In genomic region chr2:30663806-30664205, GRCh38 we compare ENCODE assay signal across 22 cellular contexts.
DNase-seq lines count a peak whose midpoint lies in the region; ATAC-seq and TF ChIP-seq lines count a peak whose summit lies in the region.
"Had no signal": no experiment of that assay in that cellular context is flagged by ENCODE, and none has a peak within 500 bp of the region (broad histone marks: within the 10 kb centered on the region; RNA-seq: fewer than 3 reads in every experiment).

No MANE protein-coding gene starts in this region.

- H4K8ac ChIP-seq in trophoblast cell (ENCODE audit: low read depth, low read length), result no peak overlapping the region

- H3K4me1 Mint-ChIP-seq in activated naive CD8-positive, alpha-beta T cell treated with anti-CD3 and anti-CD28 coated beads, Interleukin-2, amount 50 U/mL, for 24 hours, result peaks cover 12% of the 10 kb centered on the region
- H3K4me1 Mint-ChIP-seq in activated T-cell treated with anti-CD3 and anti-CD28 coated beads, Interleukin-2, amount 50 U/mL, for 24 hours (ENCODE audit: low read depth), result peaks cover 22% of the 10 kb centered on the region
- H3K4me1 Mint-ChIP-seq: GM23338 had no signal

- no peaks in the 10 kb centered on the region for H3K36me3 Mint-ChIP-seq in activated naive CD8-positive, alpha-beta T cell treated with anti-CD3 and anti-CD28 coated beads, Interleukin-2, amount 50 U/mL, for 24 hours (ENCODE audit: low read depth)
- no peaks in the 10 kb centered on the region for H3K36me3 Mint-ChIP-seq in activated T-cell treated with anti-CD3 and anti-CD28 coated beads, Interleukin-2, amount 50 U/mL, for 24 hours (ENCODE audit: low read depth)
- H3K36me3 Mint-ChIP-seq: CD8-positive, alpha-beta T cell had no signal

- H3K18ac ChIP-seq in trophoblast cell (ENCODE audit: low read length), result no peak overlapping the region

- H2BK120ac ChIP-seq in trophoblast cell (ENCODE audit: insufficient read depth, low read length, poor library complexity), result no peak overlapping the region

- H3K23ac ChIP-seq in trophoblast cell (ENCODE audit: low read length), result no peak overlapping the region

- no peaks in the 10 kb centered on the region for H3K27me3 ChIP-seq in AG04450 (ENCODE audit: control insufficient read depth, insufficient read depth, low read length)
- no peaks in the 10 kb centered on the region for H3K27me3 ChIP-seq in RWPE2 (ENCODE audit: insufficient read depth, poor library complexity, severe bottlenecking)
- no peaks in the 10 kb centered on the region for H3K27me3 ChIP-seq in fibroblast of lung (ENCODE audit: control insufficient read depth, insufficient read depth, low read length)
- H3K27me3 ChIP-seq in trophoblast cell (ENCODE audit: insufficient read depth, low read length), result no peaks in the 10 kb centered on the region
- H3K27me3 ChIP-seq: BLaER1 treated with 17β-estradiol and CSF1 and Interleukin-3, amounts not matched to agents 10 nM and 100 nM had no signal

- H3K27me3 Mint-ChIP-seq in activated naive CD8-positive, alpha-beta T cell treated with anti-CD3 and anti-CD28 coated beads, Interleukin-2, amount 50 U/mL, for 24 hours, result no peaks in the 10 kb centered on the region
- H3K27me3 Mint-ChIP-seq in activated T-cell treated with anti-CD3 and anti-CD28 coated beads, Interleukin-2, amount 50 U/mL, for 24 hours, result no peaks in the 10 kb centered on the region

- TF ChIP-seq CTCF in AG04450 (IDR thresholded peaks at IDR 0.05; ENCODE audit: low read depth, low read length) (no peak), RWPE2 (IDR thresholded peaks at IDR 0.05; ENCODE audit: poor library complexity, severe bottlenecking) (no peak), fibroblast of lung (conservative IDR thresholded peaks at IDR 0.05 in 1 of 2, IDR thresholded peaks at IDR 0.05 in 1 of 2; ENCODE audit: low read depth in 1 of 2, low read length in 2 of 2) (no peak)

- POLR2A ChIA-PET in AG04450 (lab: Yijun Ruan, JAX), result interaction anchor here (3.0 kb wide), 1 partner anchor 363 kb away, joined by 17 read pairs; no protein-coding TSS in a partner anchor

- no peak overlapping the region for H3K4me3 Mint-ChIP-seq in activated naive CD8-positive, alpha-beta T cell treated with anti-CD3 and anti-CD28 coated beads, Interleukin-2, amount 50 U/mL, for 24 hours
- no peak overlapping the region for H3K4me3 Mint-ChIP-seq in activated T-cell treated with anti-CD3 and anti-CD28 coated beads, Interleukin-2, amount 50 U/mL, for 24 hours
- H3K4me3 Mint-ChIP-seq: CD8-positive, alpha-beta T cell; GM23338 had no signal

- H4K12ac ChIP-seq in trophoblast cell (ENCODE audit: low read depth, low read length), result no peak overlapping the region

- peaks cover 12% of the 10 kb centered on the region for H3K79me1 ChIP-seq in trophoblast cell (ENCODE audit: low read length)

- H3K14ac ChIP-seq in trophoblast cell (ENCODE audit: low read length), result no peak overlapping the region

- no peak overlapping the region for H2BK5ac ChIP-seq in trophoblast cell (ENCODE audit: low read depth, low read length, poor library complexity)

- H3K4me2 ChIP-seq in fibroblast of lung (ENCODE audit: extremely low read depth, insufficient read depth, low read length) (no peak overlapping the region), trophoblast cell (ENCODE audit: low read length) (no peak overlapping the region)
- H3K4me2 ChIP-seq: BLaER1 treated with 17β-estradiol and CSF1 and Interleukin-3, amounts not matched to agents 10 nM and 100 nM; GM23338; KMS-11 had no signal

- peak overlapping the region; percentile 41 for H4K91ac ChIP-seq in trophoblast cell (ENCODE audit: low read depth, low read length)

- no peak overlapping the region for H3K4ac ChIP-seq in trophoblast cell (ENCODE audit: low read depth, low read length)

- DNase-seq in AG04450 (ENCODE audit: low read depth, low spot score) (no peak), RWPE2 (ENCODE audit: low spot score) (no peak), fibroblast of lung (ENCODE audit: low read depth in 2 of 2) (no peak), trophoblast cell (no peak)
- DNase-seq in activated naive CD8-positive, alpha-beta T cell treated with anti-CD3 and anti-CD28 coated beads, Interleukin-2, amount 50 U/mL, for 24 hours, result no peak
- no peak for DNase-seq in activated T-cell treated with anti-CD3 and anti-CD28 coated beads, Interleukin-2, amount 50 U/mL, for 24 hours
- DNase-seq: Calu3, DMS53, EL, NCI-H1417, NCI-H187, NCI-H2107, NCI-H2227 treated with DMSO at 0.1 percent for 48 hours, NCI-H510A treated with DMSO at 0.1 percent for 48 hours, NCI-H82, OCI-M1 had no signal

- peak overlapping the region; percentile 7 for H2BK12ac ChIP-seq in trophoblast cell (ENCODE audit: low read length)

- no peak overlapping the region for H3K27ac Mint-ChIP-seq in activated naive CD8-positive, alpha-beta T cell treated with anti-CD3 and anti-CD28 coated beads, Interleukin-2, amount 50 U/mL, for 24 hours
- H3K27ac Mint-ChIP-seq in activated T-cell treated with anti-CD3 and anti-CD28 coated beads, Interleukin-2, amount 50 U/mL, for 24 hours, result no peak overlapping the region
- H3K27ac Mint-ChIP-seq: CD8-positive, alpha-beta T cell; GM23338 had no signal

- H3K9me3 ChIP-seq in AG04450 (ENCODE audit: control insufficient read depth, insufficient read depth, low read length) (no peaks in the 10 kb centered on the region), RWPE2 (ENCODE audit: severe bottlenecking) (peaks cover 2% of the 10 kb centered on the region), fibroblast of lung (ENCODE audit: control insufficient read depth, insufficient read depth, low read depth, low read length) (no peaks in the 10 kb centered on the region), trophoblast cell (ENCODE audit: insufficient read depth, low read depth, low read length) (peaks cover 2% of the 10 kb centered on the region)

- H3K36me3 ChIP-seq in RWPE2 (ENCODE audit: low read depth) (0 out of 2 replicates have a peak, but pooled peaks cover 6% of the 10 kb centered on the region), fibroblast of lung (ENCODE audit: control insufficient read depth, insufficient read depth, low read length) (no peaks in the 10 kb centered on the region), trophoblast cell (ENCODE audit: control insufficient read depth in 1 of 2, insufficient read depth in 2 of 2, low read length in 2 of 2) (no peaks in the 10 kb centered on the region)

- H3K4me3 ChIP-seq in AG04450 (ENCODE audit: low read depth, low read length) (no peak overlapping the region), RWPE2 (ENCODE audit: severe bottlenecking) (no peak overlapping the region), fibroblast of lung (replicated peaks in 1 of 4; ENCODE audit: control extremely low read depth in 1 of 4, insufficient read depth in 1 of 4, low read depth in 3 of 4, low read length in 4 of 4) (no peak overlapping the region), trophoblast cell (ENCODE audit: low read depth, low read length) (no peak overlapping the region)
- H3K4me3 ChIP-seq: BLaER1 treated with 17β-estradiol and CSF1 and Interleukin-3, amounts not matched to agents 10 nM and 100 nM; GM12878; GM23338 had no signal

- H3K9ac ChIP-seq in fibroblast of lung (ENCODE audit: insufficient read depth, low read length) (no peak overlapping the region), trophoblast cell (ENCODE audit: low read length) (no peak overlapping the region)
- H3K9ac ChIP-seq: BLaER1 treated with 17β-estradiol and CSF1 and Interleukin-3, amounts not matched to agents 10 nM and 100 nM; KMS-11 had no signal

- H2AFZ ChIP-seq in fibroblast of lung (ENCODE audit: low read length) (no peak overlapping the region), trophoblast cell (ENCODE audit: insufficient read depth, low read length, poor library complexity) (no peak overlapping the region)
- H2AFZ ChIP-seq: GM23338 had no signal

- ATAC-seq in RWPE2 (ENCODE audit: low read depth) (no peak), HG03565 (IDR thresholded peaks at IDR 0.05; ENCODE audit: unreplicated experiment) (no peak)
- ATAC-seq in activated naive CD8-positive, alpha-beta T cell treated with anti-CD3 and anti-CD28 coated beads, Interleukin-2, amount 50 U/mL, for 24 hours, result no peak
- ATAC-seq: CD8-positive, alpha-beta T cell; GM12878; GM23338 had no signal

- H3K27ac ChIP-seq in AG04450 (ENCODE audit: low read depth, low read length), result peak overlapping the region; percentile 97
- H3K27ac ChIP-seq in RWPE2 (ENCODE audit: poor library complexity, severe bottlenecking), result peak overlapping the region; percentile 96
- H3K27ac ChIP-seq in fibroblast of lung (ENCODE audit: insufficient read depth, low read length), result peak overlapping the region; percentile 99
- no peak overlapping the region for H3K27ac ChIP-seq in trophoblast cell (ENCODE audit: low read depth, low read length)
- H3K27ac ChIP-seq: KMS-11 had no signal

- no CpG with 5 or more reads among the region's 3 CpGs for WGBS in trophoblast cell (ENCODE audit: extremely low coverage, insufficient coverage, insufficient read length)

- H3K79me2 ChIP-seq in fibroblast of lung (ENCODE audit: control insufficient read depth, insufficient read depth, low read length) (no peaks in the 10 kb centered on the region), trophoblast cell (ENCODE audit: control insufficient read depth, insufficient read depth, low read length, poor library complexity) (no peaks in the 10 kb centered on the region)

- peaks cover 31% of the 10 kb centered on the region for H3K4me1 ChIP-seq in RWPE2 (ENCODE audit: insufficient read depth, poor library complexity, severe bottlenecking)
- H3K4me1 ChIP-seq in fibroblast of lung (ENCODE audit: control insufficient read depth, extremely low read depth, insufficient read depth, low read length), result peaks cover 26% of the 10 kb centered on the region
- H3K4me1 ChIP-seq in trophoblast cell (ENCODE audit: control insufficient read depth in 1 of 2, insufficient read depth in 2 of 2, low read length in 2 of 2), result peaks cover 12 to 15% of the 10 kb centered on the region in 2 experiments

- no peak overlapping the region for H2AK5ac ChIP-seq in trophoblast cell (ENCODE audit: low read length)

- peaks cover 13% of the 10 kb centered on the region for H3K9me3 Mint-ChIP-seq in activated naive CD8-positive, alpha-beta T cell treated with anti-CD3 and anti-CD28 coated beads, Interleukin-2, amount 50 U/mL, for 24 hours
- H3K9me3 Mint-ChIP-seq in activated T-cell treated with anti-CD3 and anti-CD28 coated beads, Interleukin-2, amount 50 U/mL, for 24 hours, result peaks cover 6% of the 10 kb centered on the region

- CTCF ChIA-PET in AG04450 (lab: Charles Lee), result interaction anchor here (1.2 to 1.4 kb wide), 2 partner anchors 43 to 48 kb away, joined by 4 read pairs; no protein-coding TSS in a partner anchor

- H4K20me1 ChIP-seq in fibroblast of lung (ENCODE audit: control insufficient read depth, extremely low read depth, insufficient read depth, low read length), result no peaks in the 10 kb centered on the region
- H4K20me1 ChIP-seq: BLaER1 treated with 17β-estradiol and CSF1 and Interleukin-3, amounts not matched to agents 10 nM and 100 nM had no signal
